In genomic region chr10:580796-581195, GRCh38 we compare ENCODE assay signal across 12 cellular contexts.
DNase-seq lines count a peak whose midpoint lies in the region; ATAC-seq, FAIRE-seq and TF ChIP-seq lines count a peak whose summit lies in the region.
"Had no signal": no experiment of that assay in that cellular context is flagged by ENCODE, and none has a peak within 500 bp of the region (broad histone marks: within the 10 kb centered on the region; RNA-seq: fewer than 3 reads in every experiment).

No MANE protein-coding gene starts in this region.

- no peaks in the 10 kb centered on the region for H3K27me3 ChIP-seq in SJSA1 (replicated peaks)
- H3K27me3 ChIP-seq in pancreas = no peaks in the 10 kb centered on the region

- no peak for FAIRE-seq in pancreas (lab: Jason Lieb, UNC)
- FAIRE-seq: GM12878 had no signal

- TF ChIP-seq CTCF in AG09309 (IDR thresholded peaks at IDR 0.05; ENCODE audit: control insufficient read depth, insufficient read depth, low read depth, low read length, missing control alignments) = no peak
- no peak for TF ChIP-seq CTCF in fibroblast of pulmonary artery (IDR thresholded peaks at IDR 0.05; ENCODE audit: low read length, missing control alignments)
- TF ChIP-seq CTCF in pancreas (IDR thresholded peaks at IDR 0.05) = no peak

- H3K4me3 ChIP-seq in AG09309 (ENCODE audit: control insufficient read depth, low read depth, low read length) = no peak overlapping the region
- no peak overlapping the region for H3K4me3 ChIP-seq in SJSA1
- no peak overlapping the region for H3K4me3 ChIP-seq in fibroblast of pulmonary artery (replicated peaks; ENCODE audit: low read depth, low read length)
- H3K4me3 ChIP-seq in pancreas = no peak overlapping the region
- H3K4me3 ChIP-seq: GM12878 had no signal

- intact Hi-C loops in pancreas (cut with DNase I) = no loop called here

- H3K36me3 ChIP-seq in SJSA1 (peaks cover 7% of the 10 kb centered on the region), pancreas (no peaks in the 10 kb centered on the region)

- peak in 3 of 4 donors; percentile 50 to 59 (median 57) for ATAC-seq in pancreas
- ATAC-seq in HG02884 (IDR thresholded peaks at IDR 0.05; ENCODE audit: unreplicated experiment) = no peak
- ATAC-seq: GM12878 had no signal

- peak; percentile 67 for DNase-seq in AG09309 (ENCODE audit: low read depth)
- peak in 1 of 2 experiments; percentile 66 for DNase-seq in SJSA1 (ENCODE audit: low read depth in 1 of 2, low spot score in 2 of 2)
- peak; percentile 91 for DNase-seq in fibroblast of pulmonary artery (ENCODE audit: low read depth)
- no peak for DNase-seq in pancreas
- DNase-seq in NCI-H2029 (lab: John Stamatoyannopoulos, UW) = no peak
- no peak for DNase-seq in NCI-H345 treated with DMSO at 0.1 percent for 48 hours (lab: John Stamatoyannopoulos, UW; ENCODE audit: unreplicated experiment)
- no peak for DNase-seq in NCI-H2196 treated with DMSO at 0.1 percent for 48 hours (lab: John Stamatoyannopoulos, UW; ENCODE audit: unreplicated experiment)
- DNase-seq: NCI-H748 treated with DMSO at 0.1 percent for 48 hours; stimulated activated CD8-positive, alpha-beta memory T cell treated with anti-CD3 and anti-CD28 coated beads, Interleukin-4, amount 100 ng/mL, for 48 hours had no signal

- H3K9me3 ChIP-seq in SJSA1 (replicated peaks) (no peaks in the 10 kb centered on the region; the same call in 1 of the 2 replicates), pancreas (no peaks in the 10 kb centered on the region)

- H3K4me1 ChIP-seq in SJSA1 (replicated peaks) (peaks cover 41% of the 10 kb centered on the region), pancreas (peaks cover 0 to under 1% (median 0%) of the 10 kb centered on the region in 3 donors)

- H3K27ac ChIP-seq in SJSA1 (peak overlapping the region; percentile 34), pancreas (peak overlapping the region in 1 of 4 donors; percentile 3)
- H3K27ac ChIP-seq: VCaP had no signal

- WGBS in pancreas, 2 donors = 60 to 64% methylated on average over 7 of the region's 7 CpGs

Comparison
In these comparisons a context has a peak if more than half of its experiments do, and no peak if none do; other contexts are left out.
1. DNase-seq: peak in AG09309 (single experiment) and fibroblast of pulmonary artery (single experiment); none in pancreas (0 of 6), NCI-H2029 (single experiment), NCI-H345 treated with DMSO at 0.1 percent for 48 hours (single experiment) and NCI-H2196 treated with DMSO at 0.1 percent for 48 hours (single experiment).